20 cellular contexts compared by ENCODE assay signal in genomic region chr16:85451646-85452363, GRCh38.
DNase-seq lines count a peak whose midpoint lies in the region; ATAC-seq and TF ChIP-seq lines count a peak whose summit lies in the region.
"Had no signal": no experiment of that assay in that cellular context is flagged by ENCODE, and none has a peak within 500 bp of the region (broad histone marks: within the 10 kb centered on the region; RNA-seq: fewer than 3 reads in every experiment).

No MANE protein-coding gene starts in this region.

- no peak overlapping the region for H3K14ac ChIP-seq in trophoblast cell (ENCODE audit: low read length)

- no peak overlapping the region for H4K91ac ChIP-seq in trophoblast cell (ENCODE audit: low read depth, low read length)

- H4K12ac ChIP-seq in trophoblast cell (ENCODE audit: low read depth, low read length) = no peak overlapping the region

- peaks cover 27% of the 10 kb centered on the region for H3K27me3 Mint-ChIP-seq in glutamatergic neuron (ENCODE audit: unreplicated experiment)
- H3K27me3 Mint-ChIP-seq: T-helper 17 cell had no signal

- no peaks in the 10 kb centered on the region for H3K36me3 Mint-ChIP-seq in glutamatergic neuron (ENCODE audit: unreplicated experiment)
- H3K36me3 Mint-ChIP-seq: CD14-positive monocyte, IgD-negative memory B cell, type B pancreatic cell had no signal

- ATAC-seq in left colon = no peak
- ATAC-seq: stimulated activated naive CD8-positive, alpha-beta T cell treated with anti-CD3 and anti-CD28 coated beads, Interleukin-15, Interleukin-2, amounts not matched to agents 100 U/mL and 50 U/mL, for 24 hours; T-helper 17 cell had no signal

- H3K4ac ChIP-seq in trophoblast cell (ENCODE audit: low read depth, low read length) = no peak overlapping the region

- H3K9me3 Mint-ChIP-seq in glutamatergic neuron (ENCODE audit: unreplicated experiment) = peaks cover 28% of the 10 kb centered on the region
- H3K9me3 Mint-ChIP-seq: IgD-negative memory B cell, type B pancreatic cell had no signal

- 0 out of 2 replicates have a peak overlapping the region, but pooled peaks have one; percentile 23 for H3K9ac ChIP-seq in BLaER1
- H3K9ac ChIP-seq in Loucy (ENCODE audit: low read depth, low read length, poor library complexity, severe bottlenecking) = peak overlapping the region; percentile 98
- H3K9ac ChIP-seq in NT2/D1 (ENCODE audit: insufficient read length, low read depth) = peak overlapping the region; percentile 8
- H3K9ac ChIP-seq in trophoblast cell (ENCODE audit: low read length) = no peak overlapping the region

- H3K4me1 Mint-ChIP-seq in glutamatergic neuron (ENCODE audit: low read depth, unreplicated experiment) = peaks cover 41% of the 10 kb centered on the region

- H3K4me2 ChIP-seq in BLaER1 = peak overlapping the region; percentile 98
- peak overlapping the region; percentile 61 for H3K4me2 ChIP-seq in Loucy (ENCODE audit: low read depth, low read length, poor library complexity, severe bottlenecking)
- no peak overlapping the region for H3K4me2 ChIP-seq in trophoblast cell (ENCODE audit: low read length)

- no peak overlapping the region for H3K4me3 Mint-ChIP-seq in glutamatergic neuron (ENCODE audit: unreplicated experiment)
- H3K4me3 Mint-ChIP-seq: IgD-negative memory B cell, T-helper 17 cell, type B pancreatic cell had no signal

- H3K18ac ChIP-seq in trophoblast cell (ENCODE audit: low read length) = no peak overlapping the region

- H3K36me3 ChIP-seq in BLaER1 (no peaks in the 10 kb centered on the region), Loucy (ENCODE audit: insufficient read depth, low read length) (no peaks in the 10 kb centered on the region), NT2/D1 (ENCODE audit: insufficient read depth, insufficient read length, low read length) (no peaks in the 10 kb centered on the region), trophoblast cell (ENCODE audit: control insufficient read depth in 1 of 2, insufficient read depth in 2 of 2, low read length in 2 of 2) (no peaks in the 10 kb centered on the region)
- H3K36me3 ChIP-seq: sigmoid colon had no signal

- H4K8ac ChIP-seq in trophoblast cell (ENCODE audit: low read depth, low read length) = no peak overlapping the region

- no peak overlapping the region for H3K27ac Mint-ChIP-seq in glutamatergic neuron (ENCODE audit: unreplicated experiment)
- H3K27ac Mint-ChIP-seq: IgD-negative memory B cell, type B pancreatic cell had no signal

- H3K4me1 ChIP-seq in BLaER1 = peaks cover 100% of the 10 kb centered on the region
- H3K4me1 ChIP-seq in Loucy (ENCODE audit: insufficient read depth, low read length, poor library complexity, severe bottlenecking) = peaks cover 90% of the 10 kb centered on the region
- H3K4me1 ChIP-seq in NT2/D1 (ENCODE audit: insufficient read depth, insufficient read length) = peaks cover 26% of the 10 kb centered on the region
- no peaks in the 10 kb centered on the region for H3K4me1 ChIP-seq in trophoblast cell (ENCODE audit: control insufficient read depth in 1 of 2, insufficient read depth in 2 of 2, low read length in 2 of 2)

- H3K4me3 ChIP-seq in BLaER1 (no peak overlapping the region), Loucy (ENCODE audit: low read length, poor library complexity, severe bottlenecking) (peak overlapping the region; percentile 45), NT2/D1 (ENCODE audit: insufficient read length, low read depth) (no peak overlapping the region), trophoblast cell (ENCODE audit: low read depth, low read length) (no peak overlapping the region)
- H3K4me3 ChIP-seq: sigmoid colon had no signal

- no peak overlapping the region for H2BK120ac ChIP-seq in trophoblast cell (ENCODE audit: insufficient read depth, low read length, poor library complexity)

- H4K20me1 ChIP-seq in BLaER1 = no peaks in the 10 kb centered on the region
- no peaks in the 10 kb centered on the region for H4K20me1 ChIP-seq in Loucy (ENCODE audit: insufficient read depth, low read length, poor library complexity, severe bottlenecking)

- no peak overlapping the region for H2AK5ac ChIP-seq in trophoblast cell (ENCODE audit: low read length)

- H3F3A ChIP-seq in Loucy (ENCODE audit: low read depth) = peaks cover 19% of the 10 kb centered on the region

- H2AFZ ChIP-seq in Loucy (ENCODE audit: low read length) (no peak overlapping the region), trophoblast cell (ENCODE audit: insufficient read depth, low read length, poor library complexity) (no peak overlapping the region)

- H3K23ac ChIP-seq in trophoblast cell (ENCODE audit: low read length) = no peak overlapping the region

- no peaks in the 10 kb centered on the region for H3K9me3 ChIP-seq in BLaER1
- H3K9me3 ChIP-seq in Loucy (ENCODE audit: insufficient read depth, low read depth, low read length) = no peaks in the 10 kb centered on the region
- H3K9me3 ChIP-seq in NT2/D1 (ENCODE audit: insufficient read depth, low read length) = no peaks in the 10 kb centered on the region
- H3K9me3 ChIP-seq in trophoblast cell (ENCODE audit: insufficient read depth, low read depth, low read length) = no peaks in the 10 kb centered on the region
- H3K9me3 ChIP-seq: sigmoid colon had no signal

- WGBS in trophoblast cell (ENCODE audit: extremely low coverage, insufficient coverage, insufficient read length) = no CpG with 5 or more reads among the region's 32 CpGs

- DNase-seq in NCI-H2081 (lab: John Stamatoyannopoulos, UW) (peak; percentile 75 to 95), NT2/D1 (ENCODE audit: low read depth, low spot score) (no peak), trophoblast cell (no peak), glutamatergic neuron (no peak), AG08395 (ENCODE audit: low spot score) (no peak), left colon (no peak)
- DNase-seq: activated CD4-positive, alpha-beta T cell treated with anti-CD3 and anti-CD28 coated beads, Interleukin-2, amount 50 U/mL, for 48 hours; activated naive CD4-positive, alpha-beta T cell; anterior cingulate cortex; head of caudate nucleus; occipital lobe; sigmoid colon; stimulated activated naive CD8-positive, alpha-beta T cell treated with anti-CD3 and anti-CD28 coated beads, Interleukin-15, Interleukin-2, amounts not matched to agents 100 U/mL and 50 U/mL, for 24 hours; T-helper 17 cell had no signal

- H3K9me2 ChIP-seq in Loucy (replicated peaks; ENCODE audit: low read depth, low read length) = no peaks in the 10 kb centered on the region

- no peak overlapping the region for H2BK12ac ChIP-seq in trophoblast cell (ENCODE audit: low read length)

- no peak for TF ChIP-seq CTCF in Loucy (conservative IDR thresholded peaks at IDR 0.05; ENCODE audit: low read length)
- TF ChIP-seq CTCF in glutamatergic neuron (IDR thresholded peaks at IDR 0.05; ENCODE audit: partially characterized antibody, unreplicated experiment) = no peak

- no peak overlapping the region for H2BK5ac ChIP-seq in trophoblast cell (ENCODE audit: low read depth, low read length, poor library complexity)

- no peaks in the 10 kb centered on the region for H3K79me1 ChIP-seq in trophoblast cell (ENCODE audit: low read length)

- peak overlapping the region; percentile 51 for H3K27ac ChIP-seq in BLaER1
- no peak overlapping the region for H3K27ac ChIP-seq in trophoblast cell (ENCODE audit: low read depth, low read length)
- H3K27ac ChIP-seq: sigmoid colon, VCaP had no signal

- H3K27me3 ChIP-seq in BLaER1 (no peaks in the 10 kb centered on the region), Loucy (ENCODE audit: insufficient read depth, low read length, poor library complexity, severe bottlenecking) (no peaks in the 10 kb centered on the region), NT2/D1 (ENCODE audit: insufficient read depth, insufficient read length) (peaks cover 13% of the 10 kb centered on the region), trophoblast cell (ENCODE audit: insufficient read depth, low read length) (no peaks in the 10 kb centered on the region)
- H3K27me3 ChIP-seq: sigmoid colon had no signal

- intact Hi-C loops in left colon (cut with DNase I, micrococcal nuclease) = no loop called here

- peaks cover 56% of the 10 kb centered on the region for H3K79me2 ChIP-seq in Loucy (ENCODE audit: insufficient read depth, low read length)
- H3K79me2 ChIP-seq in trophoblast cell (ENCODE audit: control insufficient read depth, insufficient read depth, low read length, poor library complexity) = no peaks in the 10 kb centered on the region

Comparison
In these comparisons a context has a peak if more than half of its experiments do, and no peak if none do; other contexts are left out.
1. DNase-seq: peak in NCI-H2081 (2 of 2); none in NT2/D1 (single experiment), trophoblast cell (0 of 2), glutamatergic neuron (single experiment), AG08395 (single experiment) and left colon (0 of 2).